Comparison of ENCODE assay signal across 12 cellular contexts in genomic region chr22:22616636-22617035, GRCh38. TPM values are rescaled to one million over a fixed set of nuclear protein-coding genes. Genes with fewer than 3 reads are reported as not detected.
DNase-seq lines count a peak whose midpoint lies in the region; ATAC-seq, FAIRE-seq and TF ChIP-seq lines count a peak whose summit lies in the region.
"Had no signal": no experiment of that assay in that cellular context is flagged by ENCODE, and none has a peak within 500 bp of the region (broad histone marks: within the 10 kb centered on the region; RNA-seq: fewer than 3 reads in every experiment).

No MANE protein-coding gene starts in this region.

- TF ChIP-seq CTCF in GM10266 (IDR thresholded peaks at IDR 0.05; ENCODE audit: control insufficient read depth, insufficient read depth, low read depth, missing control alignments): no peak

- ATAC-seq in HG02938 (IDR thresholded peaks at IDR 0.05; ENCODE audit: unreplicated experiment): no peak
- ATAC-seq: body of pancreas had no signal

- DNase-seq in A172 (ENCODE audit: low spot score) (peak; percentile 28), GM10266 (ENCODE audit: extremely low spot score) (peak; percentile 42), NAMALWA (ENCODE audit: low spot score) (peak; percentile 33), epithelial cell of prostate (ENCODE audit: low read depth, low spot score) (peak; percentile 31), DMS79 (lab: John Stamatoyannopoulos, UW) (no peak), frontal cortex (ENCODE audit: low spot score in 2 of 2) (no peak), NCI-H2171 treated with DMSO at 0.1 percent for 48 hours (lab: John Stamatoyannopoulos, UW) (no peak)
- DNase-seq: NCI-H1417 treated with DMSO at 0.1 percent for 48 hours had no signal

- no peak for FAIRE-seq in frontal cortex (lab: Jason Lieb, UNC)

- H3K27ac ChIP-seq in epithelial cell of prostate: no peak overlapping the region
- H3K27ac ChIP-seq: body of pancreas, right atrium auricular region had no signal

RNA-seq across cellular contexts. Expression of gene GGTLC2, which starts 27.8 kb away (rescaled TPM):
- not detected in 2 replicates for total RNA-seq in A172 (2014; rRNA removed; shearing (Covaris generic))
- total RNA-seq in frontal cortex: not detected
- total RNA-seq: activated CD8-positive, alpha-beta memory T cell treated with anti-CD3 and anti-CD28 coated beads for 36 hours; body of pancreas; right atrium auricular region had no signal

RNA-seq across cellular contexts. Expression of gene PRAME, which starts 57.6 kb away (rescaled TPM):
- total RNA-seq in A172 (2014; rRNA removed; shearing (Covaris generic)): 53.8 and 57.4 TPM in 2 replicates
- total RNA-seq in frontal cortex: not detected
- total RNA-seq: activated CD8-positive, alpha-beta memory T cell treated with anti-CD3 and anti-CD28 coated beads for 36 hours; body of pancreas had no signal

Comparison
In these comparisons a context has a peak if more than half of its experiments do, and no peak if none do; other contexts are left out.
1. DNase-seq: peak in A172 (single experiment), GM10266 (single experiment), NAMALWA (single experiment) and epithelial cell of prostate (single experiment); none in DMS79 (single experiment), frontal cortex (0 of 2) and NCI-H2171 treated with DMSO at 0.1 percent for 48 hours (single experiment).
2. RNA of gene PRAME, which starts 57.6 kb away (total RNA-seq): 53.8 to 57.4 TPM in A172; not detected in frontal cortex (single experiment); every median in the first group is over 10 times any median in the second.